In the genomic region with DNA sequence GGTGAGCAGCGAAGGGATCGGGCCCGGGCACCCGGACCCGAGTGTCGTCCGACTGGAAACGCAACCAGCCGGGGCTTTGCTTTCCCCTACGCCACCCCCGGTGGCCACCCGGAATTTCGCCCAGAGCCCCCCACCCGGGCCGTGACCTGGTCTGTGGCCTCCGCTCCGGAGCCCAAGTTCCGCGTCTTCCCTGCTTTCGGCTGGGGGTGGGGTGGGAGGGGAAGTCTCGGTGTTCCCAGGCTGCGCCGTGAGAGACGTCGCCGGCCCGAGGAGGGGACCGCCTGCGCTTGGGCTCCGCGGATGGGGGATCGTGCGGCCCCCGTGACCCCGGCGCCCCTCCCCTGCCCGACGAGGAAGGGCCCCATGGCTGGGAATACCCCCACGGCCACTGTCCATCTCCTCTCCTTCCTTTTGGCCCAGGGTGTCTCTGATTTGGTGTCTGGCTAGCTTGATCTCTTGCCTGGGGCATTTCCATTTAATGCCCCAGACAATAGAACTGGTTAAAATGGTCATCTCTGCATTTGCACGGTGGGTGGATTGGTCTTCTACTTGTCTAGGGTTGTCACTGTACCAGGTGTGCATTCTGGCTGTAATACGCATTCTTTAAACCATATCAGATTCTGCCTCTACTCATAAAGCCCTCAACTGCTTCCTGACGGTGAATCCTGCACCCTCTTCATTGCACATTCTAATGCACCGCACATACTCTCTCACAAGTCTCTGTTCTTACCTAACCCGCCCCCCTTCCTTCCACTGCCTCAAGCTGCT, we compare ENCODE assay signal across 8 cellular contexts. TPM values are rescaled to one million over a fixed set of nuclear protein-coding genes. Genes with fewer than 3 reads are reported as not detected.
DNase-seq lines count a peak whose midpoint lies in the region; ATAC-seq and TF ChIP-seq lines count a peak whose summit lies in the region.

No MANE protein-coding gene starts in this region.

- no peaks in the 10 kb centered on the region for H3K27me3 ChIP-seq in GM06990 (replicated peaks; ENCODE audit: control insufficient read depth, insufficient read depth, low read length)
- H3K27me3 ChIP-seq in Karpas-422 (ENCODE audit: low read length) = no peaks in the 10 kb centered on the region
- no peaks in the 10 kb centered on the region for H3K27me3 ChIP-seq in mucosa of rectum (ENCODE audit: control insufficient read depth in 2 of 2, insufficient read depth in 2 of 2, low read length in 2 of 2)
- H3K27me3 ChIP-seq in uterus = no peaks in the 10 kb centered on the region

- H3K4me1 Mint-ChIP-seq in WTC11 = peaks cover 27% of the 10 kb centered on the region

- H3K9me3 Mint-ChIP-seq in WTC11 = no peaks in the 10 kb centered on the region

- DNase-seq in A172 (ENCODE audit: low spot score) (peak; percentile 1), GM06990 (ENCODE audit: extremely low read depth, insufficient read length) (no peak), Karpas-422 (peak; percentile 97), WTC11 (ENCODE audit: low spot score) (peak; percentile 50), fibroblast of gingiva (ENCODE audit: low read depth) (peak; percentile 42), uterus (peak in 1 of 2 donors; percentile 23)

- H2AFZ ChIP-seq in Karpas-422 (ENCODE audit: low read length) = peak overlapping the region; percentile 67

- no peaks in the 10 kb centered on the region for H3K9me2 ChIP-seq in Karpas-422 (replicated peaks; ENCODE audit: insufficient read depth, low read length)

- H3K4me3 ChIP-seq in GM06990 (replicated peaks; ENCODE audit: low read depth, low read length) (peak overlapping the region; percentile 87), Karpas-422 (ENCODE audit: low read length) (peak overlapping the region; percentile 64), mucosa of rectum (ENCODE audit: low read length in 2 of 2) (peak overlapping the region; percentile 75 to 90), uterus (peak overlapping the region; percentile 87 to 88)

- intact Hi-C loops in uterus (cut with DNase I; ENCODE audit: low total_unique reads) = loop anchor here (5.0 kb wide), 1 partner anchor 164 kb away; the partner anchor contains the start of gene PPP2R1B

- TF ChIP-seq POLR2A in uterus (IDR thresholded peaks at IDR 0.05) = peak in 1 of 2 donors; percentile 6

- H3K9ac ChIP-seq in Karpas-422 (ENCODE audit: low read length) (peak overlapping the region; percentile 76), mucosa of rectum (ENCODE audit: low read depth in 1 of 2, low read length in 2 of 2) (peak overlapping the region; percentile 87 to 97)

- peak overlapping the region; percentile 86 for H3K4me3 Mint-ChIP-seq in WTC11

- no peaks in the 10 kb centered on the region for H3K36me3 ChIP-seq in GM06990 (ENCODE audit: control insufficient read depth, insufficient read depth, low read length)
- peaks cover 6% of the 10 kb centered on the region; the same call in 1 of the 2 replicates for H3K36me3 ChIP-seq in Karpas-422 (ENCODE audit: insufficient read depth, low read length)
- no peaks in the 10 kb centered on the region for H3K36me3 ChIP-seq in mucosa of rectum (ENCODE audit: control insufficient read depth in 2 of 2, insufficient read depth in 2 of 2, low read length in 2 of 2)
- H3K36me3 ChIP-seq in uterus = no peaks in the 10 kb centered on the region

- peak overlapping the region; percentile 76 for H3K27ac Mint-ChIP-seq in WTC11

- CTCF ChIA-PET in WTC11 (lab: Charles Lee) = interaction anchor here (0.8 to 2.4 kb wide), 7 partner anchors 148 to 268 kb away, joined by 3 to 8 read pairs (median 4); partner anchors contain the start of gene PPP2R1B

- ATAC-seq in WTC11 (peak; percentile 1; the same call in 1 of the 2 replicates), HG03521 (IDR thresholded peaks at IDR 0.05; ENCODE audit: unreplicated experiment) (no peak)

- H4K20me1 ChIP-seq in Karpas-422 (ENCODE audit: insufficient read depth, low read depth, low read length) = peaks cover 16% of the 10 kb centered on the region

- H3K36me3 Mint-ChIP-seq in WTC11 = no peaks in the 10 kb centered on the region

- H3K4me1 ChIP-seq in Karpas-422 (ENCODE audit: low read length) = peaks cover 54% of the 10 kb centered on the region
- peaks cover 17 to 18% of the 10 kb centered on the region in 2 donors for H3K4me1 ChIP-seq in mucosa of rectum (ENCODE audit: control insufficient read depth in 2 of 2, insufficient read depth in 2 of 2, low read length in 2 of 2)
- no peaks in the 10 kb centered on the region for H3K4me1 ChIP-seq in uterus

- H3K4me2 ChIP-seq in Karpas-422 (ENCODE audit: low read depth, low read length, poor library complexity, severe bottlenecking) = peak overlapping the region; percentile 70

- POLR2A ChIA-PET in WTC11 (lab: Charles Lee) = interaction anchor here (0.7 to 0.9 kb wide), 2 partner anchors 90 to 163 kb away, joined by 3 read pairs; partner anchors contain the start of gene PPP2R1B

- no peaks in the 10 kb centered on the region for H3K9me3 ChIP-seq in Karpas-422 (ENCODE audit: low read length)
- H3K9me3 ChIP-seq in mucosa of rectum (ENCODE audit: control insufficient read depth in 2 of 2, low read length in 2 of 2) = no peaks in the 10 kb centered on the region
- H3K9me3 ChIP-seq in uterus = no peaks in the 10 kb centered on the region

- peaks cover 24% of the 10 kb centered on the region for H3K27me3 Mint-ChIP-seq in WTC11 (ENCODE audit: low read depth)

- peak overlapping the region; percentile 64 for H3K27ac ChIP-seq in Karpas-422 (ENCODE audit: low read length)
- H3K27ac ChIP-seq in mucosa of rectum (ENCODE audit: low read depth in 2 of 2, low read length in 2 of 2) = peak overlapping the region; percentile 93 to 94
- H3K27ac ChIP-seq in uterus = peak overlapping the region; percentile 97 to 98

- H3K79me2 ChIP-seq in Karpas-422 (ENCODE audit: low read length) = peaks cover 57% of the 10 kb centered on the region

- TF ChIP-seq CTCF in GM06990 (IDR thresholded peaks at IDR 0.05; ENCODE audit: insufficient read depth, low read length, poor library complexity, severe bottlenecking) (no peak), WTC11 (IDR thresholded peaks at IDR 0.05) (no peak), uterus (IDR thresholded peaks at IDR 0.05) (no peak)

TF ChIP-seq in WTC11, 78 proteins besides CTCF, POLR2A, EP300 and RAD21 (continues in another document):
- TF ChIP-seq, protein P1, sequence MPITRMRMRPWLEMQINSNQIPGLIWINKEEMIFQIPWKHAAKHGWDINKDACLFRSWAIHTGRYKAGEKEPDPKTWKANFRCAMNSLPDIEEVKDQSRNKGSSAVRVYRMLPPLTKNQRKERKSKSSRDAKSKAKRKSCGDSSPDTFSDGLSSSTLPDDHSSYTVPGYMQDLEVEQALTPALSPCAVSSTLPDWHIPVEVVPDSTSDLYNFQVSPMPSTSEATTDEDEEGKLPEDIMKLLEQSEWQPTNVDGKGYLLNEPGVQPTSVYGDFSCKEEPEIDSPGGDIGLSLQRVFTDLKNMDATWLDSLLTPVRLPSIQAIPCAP (CRISPR knock-in tag; IDR thresholded peaks at IDR 0.05) = no peak
- TF ChIP-seq GTF2I (CRISPR knock-in tag; conservative IDR thresholded peaks at IDR 0.05) (no peak), SP1 (CRISPR knock-in tag; conservative IDR thresholded peaks at IDR 0.05) (peak; percentile 14; the same call in 1 of the 2 replicates), OVOL2 (CRISPR knock-in tag; IDR thresholded peaks at IDR 0.05; ENCODE audit: borderline replicate concordance) (no peak), AFF4 (CRISPR knock-in tag; IDR thresholded peaks at IDR 0.05; ENCODE audit: borderline replicate concordance) (no peak), SMAD3 (CRISPR knock-in tag; IDR thresholded peaks at IDR 0.05; ENCODE audit: borderline replicate concordance) (no peak)

RNA-seq across cellular contexts. Expression of gene SIK2, which starts 0.8 kb away (rescaled TPM):
- 7.2 and 8.5 TPM in 2 replicates for total RNA-seq in A172 (2014; rRNA removed; shearing (Covaris generic))
- 56.3 and 64.8 TPM in 2 replicates for total RNA-seq in Karpas-422 (2014; rRNA removed; shearing (Covaris generic); ENCODE audit: low replicate concordance)
- 6.7 to 8.6 TPM (median 7.2 TPM) in 3 replicates for total RNA-seq in WTC11 (2021)
- total RNA-seq in uterus = 10 to 100 TPM; 11.5 to 27.7 (median 16.7) TPM
